Comparison of ENCODE assay signal across 9 cellular contexts in genomic region chr16:27322858-27323780, GRCh38. TPM values are rescaled to one million over a fixed set of nuclear protein-coding genes. Genes with fewer than 3 reads are reported as not detected.
A peak's percentile ranks its signal among the peaks of the same experiment; 100 is the strongest.
DNase-seq lines count a peak whose midpoint lies in the region; ATAC-seq and TF ChIP-seq lines count a peak whose summit lies in the region.
"Had no signal": no experiment of that assay in that cellular context is flagged by ENCODE, and none has a peak within 500 bp of the region (broad histone marks: within the 10 kb centered on the region; RNA-seq: fewer than 3 reads in every experiment).

No MANE protein-coding gene starts in this region.

- POLR2A ChIA-PET in CD4-positive, alpha-beta memory T cell (lab: Charles Lee; ENCODE audit: partially characterized antibody), result interaction anchor here (2.0 to 9.8 kb wide), 2 partner anchors 50 to 87 kb away, joined by 4 to 144 read pairs; no protein-coding TSS in a partner anchor

- H3K9ac ChIP-seq in duodenal mucosa (ENCODE audit: low read depth in 1 of 2, low read length in 2 of 2), result no peak overlapping the region
- no peak overlapping the region for H3K9ac ChIP-seq in neuronal stem cell (ENCODE audit: low read depth, low read length, poor library complexity)

- H2BK15ac ChIP-seq in neuronal stem cell (ENCODE audit: low read length), result no peak overlapping the region

- DNase-seq in CD4-positive, alpha-beta memory T cell, result no peak
- DNase-seq in Peyer's patch (peak in 2 of 3 donors; percentile 83 to 88), neuronal stem cell (ENCODE audit: low spot score) (no peak), psoas muscle (no peak), mesothelial cell of epicardium (ENCODE audit: low spot score in 2 of 2, unreplicated experiment in 2 of 2) (no peak), foreskin fibroblast (no peak)
- DNase-seq: NCI-H1105 had no signal

- no peak overlapping the region for H4K8ac ChIP-seq in neuronal stem cell (ENCODE audit: low read depth, low read length)

- peaks cover 57 to 97% (median 81%) of the 10 kb centered on the region in 4 donors for H3K4me1 Mint-ChIP-seq in CD4-positive, alpha-beta memory T cell
- peaks cover 12% of the 10 kb centered on the region for H3K4me1 Mint-ChIP-seq in mesothelial cell of epicardium

- peak overlapping the region in 6 of 7 donors; percentile 30 to 94 (median 76) for H3K27ac Mint-ChIP-seq in CD4-positive, alpha-beta memory T cell
- no peak overlapping the region for H3K27ac Mint-ChIP-seq in mesothelial cell of epicardium

- TF ChIP-seq CTCF in Peyer's patch (IDR thresholded peaks at IDR 0.05), result no peak
- no peak for TF ChIP-seq CTCF in psoas muscle (IDR thresholded peaks at IDR 0.05)
- no peak for TF ChIP-seq CTCF in mesothelial cell of epicardium (IDR thresholded peaks at IDR 0.05; ENCODE audit: unreplicated experiment)
- no peak for TF ChIP-seq CTCF in foreskin fibroblast (IDR thresholded peaks at IDR 0.05; ENCODE audit: low read depth, low read length)

- H2AK5ac ChIP-seq in neuronal stem cell (ENCODE audit: low read depth, low read length), result no peak overlapping the region

- WGBS in neuronal stem cell (ENCODE audit: extremely low coverage in 2 of 2, insufficient read length in 2 of 2, insufficient replicate concordance in 1 of 2), 2 donors, result no CpG with 5 or more reads among the region's 9 CpGs
- 87 to 90% (median 90%) methylated on average over 9 of the region's 9 CpGs for WGBS in psoas muscle, 3 donors

- intact Hi-C loops in CD4-positive, alpha-beta memory T cell (cut with micrococcal nuclease), result no loop called here
- intact Hi-C loops in psoas muscle (cut with DNase I), result no loop called here

- H3K9me3 ChIP-seq in CD4-positive, alpha-beta memory T cell (ENCODE audit: control insufficient read depth in 1 of 2, low read length in 2 of 2), result no peaks in the 10 kb centered on the region
- no peaks in the 10 kb centered on the region for H3K9me3 ChIP-seq in Peyer's patch
- H3K9me3 ChIP-seq in duodenal mucosa (ENCODE audit: control insufficient read depth in 1 of 2, low read length in 2 of 2), result no peaks in the 10 kb centered on the region
- H3K9me3 ChIP-seq in neuronal stem cell (replicated peaks in 1 of 2; ENCODE audit: control insufficient read depth in 2 of 2, insufficient read depth in 1 of 2, low read depth in 1 of 2, low read length in 2 of 2), result no peaks in the 10 kb centered on the region
- H3K9me3 ChIP-seq in psoas muscle, result no peaks in the 10 kb centered on the region

- H3K9me3 Mint-ChIP-seq in CD4-positive, alpha-beta memory T cell, result peaks cover 0 to 2% (median 0%) of the 10 kb centered on the region in 8 donors
- H3K9me3 Mint-ChIP-seq in mesothelial cell of epicardium, result no peaks in the 10 kb centered on the region

- no peak overlapping the region for H3K4ac ChIP-seq in neuronal stem cell (ENCODE audit: low read length)

- H3K36me3 ChIP-seq in CD4-positive, alpha-beta memory T cell (ENCODE audit: insufficient read depth, low read length), result no peaks in the 10 kb centered on the region
- no peaks in the 10 kb centered on the region for H3K36me3 ChIP-seq in Peyer's patch
- no peaks in the 10 kb centered on the region for H3K36me3 ChIP-seq in duodenal mucosa (ENCODE audit: control insufficient read depth in 1 of 2, insufficient read depth in 2 of 2, low read length in 2 of 2)
- H3K36me3 ChIP-seq in neuronal stem cell (replicated peaks in 1 of 2; ENCODE audit: control insufficient read depth in 2 of 2, insufficient read depth in 2 of 2, low read length in 2 of 2), result no peaks in the 10 kb centered on the region
- H3K36me3 ChIP-seq in psoas muscle (ENCODE audit: insufficient read depth in 1 of 2, low read depth in 1 of 2), result no peaks in the 10 kb centered on the region

- H2AFZ ChIP-seq in neuronal stem cell (ENCODE audit: low read length), result no peak overlapping the region

- H2BK12ac ChIP-seq in neuronal stem cell (ENCODE audit: low read length), result no peak overlapping the region

- H3K18ac ChIP-seq in neuronal stem cell (ENCODE audit: low read length), result no peak overlapping the region

- no peak for TF ChIP-seq POLR2A in Peyer's patch (IDR thresholded peaks at IDR 0.05)

- H3K14ac ChIP-seq in neuronal stem cell (ENCODE audit: low read length), result no peak overlapping the region

- H3K79me1 ChIP-seq in neuronal stem cell (ENCODE audit: low read depth, low read length), result no peaks in the 10 kb centered on the region

- H2BK5ac ChIP-seq in neuronal stem cell (ENCODE audit: low read length), result no peak overlapping the region

- H3K27me3 ChIP-seq in CD4-positive, alpha-beta memory T cell (ENCODE audit: insufficient read depth, low read length), result no peaks in the 10 kb centered on the region
- no peaks in the 10 kb centered on the region for H3K27me3 ChIP-seq in Peyer's patch
- no peaks in the 10 kb centered on the region for H3K27me3 ChIP-seq in duodenal mucosa (ENCODE audit: control insufficient read depth in 1 of 2, insufficient read depth in 2 of 2, low read length in 2 of 2)
- no peaks in the 10 kb centered on the region for H3K27me3 ChIP-seq in neuronal stem cell (ENCODE audit: control insufficient read depth in 3 of 3, insufficient read depth in 3 of 3, low read depth in 1 of 3, low read length in 3 of 3)
- peaks cover 0 to 5% (median 2%) of the 10 kb centered on the region in 3 donors for H3K27me3 ChIP-seq in psoas muscle (ENCODE audit: insufficient read depth in 3 of 3, low read length in 2 of 3)

- H3K4me2 ChIP-seq in neuronal stem cell (ENCODE audit: insufficient read depth, low read length, poor library complexity, severe bottlenecking), result no peak overlapping the region

- H3K27ac ChIP-seq in CD4-positive, alpha-beta memory T cell (ENCODE audit: low read depth, low read length), result no peak overlapping the region
- H3K27ac ChIP-seq in Peyer's patch (peak overlapping the region in 3 of 4 donors; percentile 58 to 97 (median 85)), duodenal mucosa (ENCODE audit: low read depth, low read length) (peak overlapping the region; percentile 28), neuronal stem cell (replicated peaks; ENCODE audit: low read length) (no peak overlapping the region), psoas muscle (no peak overlapping the region)

- no peak overlapping the region for H4K91ac ChIP-seq in neuronal stem cell (ENCODE audit: low read depth, low read length, poor library complexity)

- ATAC-seq in GM19463 (IDR thresholded peaks at IDR 0.05; ENCODE audit: unreplicated experiment) (no peak), psoas muscle (no peak)

- CTCF ChIA-PET in CD4-positive, alpha-beta memory T cell (lab: Charles Lee; ENCODE audit: partially characterized antibody), result interaction anchor here (0.9 to 2.1 kb wide), 4 partner anchors 16 to 88 kb away, joined by 3 to 11 read pairs (median 4); no protein-coding TSS in a partner anchor

- peak overlapping the region in 3 of 8 donors; percentile 3 to 70 (median 60) for H3K4me3 Mint-ChIP-seq in CD4-positive, alpha-beta memory T cell
- no peak overlapping the region for H3K4me3 Mint-ChIP-seq in mesothelial cell of epicardium

- no peak overlapping the region for H3K23ac ChIP-seq in neuronal stem cell (ENCODE audit: low read depth, low read length, poor library complexity)

- H3K4me1 ChIP-seq in CD4-positive, alpha-beta memory T cell (ENCODE audit: insufficient read depth, low read length), result peaks cover 91% of the 10 kb centered on the region
- H3K4me1 ChIP-seq in Peyer's patch, result peaks cover 5 to 90% (median 17%) of the 10 kb centered on the region in 4 donors
- H3K4me1 ChIP-seq in duodenal mucosa (ENCODE audit: control insufficient read depth in 1 of 2, insufficient read depth in 2 of 2, low read length in 2 of 2), result peaks cover 66 to 74% of the 10 kb centered on the region in 2 donors
- peaks cover 4 to 8% of the 10 kb centered on the region in 2 donors for H3K4me1 ChIP-seq in neuronal stem cell (ENCODE audit: control insufficient read depth in 2 of 2, insufficient read depth in 1 of 2, low read depth in 1 of 2, low read length in 2 of 2)
- peaks cover 4% of the 10 kb centered on the region for H3K4me1 ChIP-seq in psoas muscle

- H3K27me3 Mint-ChIP-seq in CD4-positive, alpha-beta memory T cell, result no peaks in the 10 kb centered on the region
- no peaks in the 10 kb centered on the region for H3K27me3 Mint-ChIP-seq in mesothelial cell of epicardium (ENCODE audit: low read depth)

- no peak overlapping the region for H3K4me3 ChIP-seq in CD4-positive, alpha-beta memory T cell (ENCODE audit: low read length in 2 of 2)
- H3K4me3 ChIP-seq in Peyer's patch, result no peak overlapping the region
- H3K4me3 ChIP-seq in duodenal mucosa (ENCODE audit: low read depth in 1 of 2, low read length in 2 of 2), result peak overlapping the region in 1 of 2 donors; percentile 29
- no peak overlapping the region for H3K4me3 ChIP-seq in neuronal stem cell (ENCODE audit: low read length in 2 of 2)
- no peak overlapping the region for H3K4me3 ChIP-seq in psoas muscle
- H3K4me3 ChIP-seq in foreskin fibroblast (ENCODE audit: low read depth in 1 of 2, low read length in 2 of 2), result no peak overlapping the region

- peak overlapping the region; percentile 1 for H2BK120ac ChIP-seq in neuronal stem cell (ENCODE audit: low read depth, low read length)

- H3K36me3 Mint-ChIP-seq in CD4-positive, alpha-beta memory T cell, result peaks cover 10 to 49% of the 10 kb centered on the region in 2 donors
- H3K36me3 Mint-ChIP-seq in mesothelial cell of epicardium, result no peaks in the 10 kb centered on the region

RNA-seq across cellular contexts. Expression of gene IL4R, which starts 9.3 kb away (rescaled TPM):
- total RNA-seq in CD4-positive, alpha-beta memory T cell, result 100 to 1,000 TPM; 143 to 152 TPM
- 10 to 100 TPM; 32.6 to 66.1 TPM for polyA plus RNA-seq in CD4-positive, alpha-beta memory T cell
- 100 to 1,000 TPM in 1 of 4 donors, 10 to 100 TPM in 3; 32.2 to 104 (median 71.9) TPM for total RNA-seq in Peyer's patch
- 9.3 TPM for polyA plus RNA-seq in neuronal stem cell (2013, experiment 1 of 2)
- 9.2 TPM for polyA plus RNA-seq in neuronal stem cell (2013, experiment 2 of 2)
- total RNA-seq in psoas muscle, result 1 to 10 TPM; 5.8 to 9.6 (median 8.1) TPM
- 1 to 10 TPM; 2.1 to 6.5 (median 4.5) TPM for polyA plus RNA-seq in psoas muscle
- total RNA-seq in mesothelial cell of epicardium, result 6.4 to 8.2 TPM (median 6.8 TPM) in 3 replicates

RNA-seq across cellular contexts. Expression of gene NSMCE1, which starts 54.5 kb away (rescaled TPM):
- total RNA-seq in CD4-positive, alpha-beta memory T cell, result 10 to 100 TPM; 66.6 to 70.7 TPM
- polyA plus RNA-seq in CD4-positive, alpha-beta memory T cell, result 100 to 1,000 TPM; 142 to 202 TPM
- 10 to 100 TPM; 20.9 to 41.3 (median 30.6) TPM for total RNA-seq in Peyer's patch
- 54.4 TPM for polyA plus RNA-seq in neuronal stem cell (2013, experiment 1 of 2)
- polyA plus RNA-seq in neuronal stem cell (2013, experiment 2 of 2), result 52.8 TPM
- 10 to 100 TPM; 18.9 to 51.8 (median 28.8) TPM for total RNA-seq in psoas muscle
- polyA plus RNA-seq in psoas muscle, result 10 to 100 TPM; 26.0 to 31.7 (median 28.4) TPM
- total RNA-seq in mesothelial cell of epicardium, result 25.4 to 26.6 TPM (median 25.8 TPM) in 3 replicates

Comparison
In these comparisons a context has a peak if more than half of its experiments do, and no peak if none do; other contexts are left out.
1. DNase-seq: peak in Peyer's patch (2 of 3); none in CD4-positive, alpha-beta memory T cell (0 of 5), neuronal stem cell (single experiment), psoas muscle (0 of 2), mesothelial cell of epicardium (0 of 2) and foreskin fibroblast (0 of 2).
2. H3K27ac ChIP-seq: peak in Peyer's patch (3 of 4) and duodenal mucosa (single experiment); none in CD4-positive, alpha-beta memory T cell (single experiment), neuronal stem cell (single experiment) and psoas muscle (single experiment).